8 cellular contexts compared by ENCODE assay signal in genomic region chr9:17578911-17579793, GRCh38. TPM values are rescaled to one million over a fixed set of nuclear protein-coding genes. Genes with fewer than 3 reads are reported as not detected.
A peak's percentile ranks its signal among the peaks of the same experiment; 100 is the strongest.
DNase-seq lines count a peak whose midpoint lies in the region; ATAC-seq and TF ChIP-seq lines count a peak whose summit lies in the region.

Gene SH3GL2 (plus strand): TSS chr9:17579066.

- peak within 1 kb of the TSS; percentile 62 for H3K4me3 Mint-ChIP-seq in activated naive CD8-positive, alpha-beta T cell treated with anti-CD3 and anti-CD28 coated beads, Interleukin-2, amount 10 ng/mL, durations not matched to agents 7 days and 5 days

- intact Hi-C loops in left ventricle myocardium superior (cut with micrococcal nuclease) = no loop called here

- no peak within 1 kb of the TSS for H3K27ac Mint-ChIP-seq in activated naive CD8-positive, alpha-beta T cell treated with anti-CD3 and anti-CD28 coated beads, Interleukin-2, amount 10 ng/mL, durations not matched to agents 7 days and 5 days

- H3K9me3 Mint-ChIP-seq in activated naive CD8-positive, alpha-beta T cell treated with anti-CD3 and anti-CD28 coated beads, Interleukin-2, amount 10 ng/mL, durations not matched to agents 7 days and 5 days = no peaks in the 10 kb centered on the region

- no peaks in the 10 kb centered on the region for H3K36me3 Mint-ChIP-seq in activated naive CD8-positive, alpha-beta T cell treated with anti-CD3 and anti-CD28 coated beads, Interleukin-2, amount 10 ng/mL, durations not matched to agents 7 days and 5 days

- H3K4me1 Mint-ChIP-seq in activated naive CD8-positive, alpha-beta T cell treated with anti-CD3 and anti-CD28 coated beads, Interleukin-2, amount 10 ng/mL, durations not matched to agents 7 days and 5 days = peaks cover 2% of the 10 kb centered on the region

- ATAC-seq in activated naive CD8-positive, alpha-beta T cell treated with anti-CD3 and anti-CD28 coated beads, Interleukin-2, amount 10 ng/mL, durations not matched to agents 7 days and 5 days (ENCODE audit: low read depth) = peak; percentile 54
- ATAC-seq in left ventricle myocardium superior (peak; percentile 94), GM21526 (IDR thresholded peaks at IDR 0.05; ENCODE audit: low FRiP score, unreplicated experiment) (no peak)

- POLR2A ChIA-PET in activated naive CD8-positive, alpha-beta T cell treated with anti-CD3 and anti-CD28 coated beads, Interleukin-2, amount 10 ng/mL, durations not matched to agents 7 days and 5 days (lab: Charles Lee) = no interaction called here

- DNase-seq in COR-L47 (lab: John Stamatoyannopoulos, UW) (peak; percentile 92), GM20000 (ENCODE audit: low spot score) (peak; percentile 34), NCI-H146 treated with DMSO at 0.1 percent for 48 hours (lab: John Stamatoyannopoulos, UW; ENCODE audit: unreplicated experiment) (peak; percentile 91), left ventricle myocardium superior (peak; percentile 64), putamen (ENCODE audit: low spot score) (peak; percentile 58)
- DNase-seq in activated naive CD8-positive, alpha-beta T cell treated with anti-CD3 and anti-CD28 coated beads, Interleukin-2, amount 10 ng/mL, durations not matched to agents 7 days and 5 days = peak; percentile 31
- DNase-seq in activated naive CD4-positive, alpha-beta T cell (lab: John Stamatoyannopoulos, UW) = no peak

- H3K27me3 Mint-ChIP-seq in activated naive CD8-positive, alpha-beta T cell treated with anti-CD3 and anti-CD28 coated beads, Interleukin-2, amount 10 ng/mL, durations not matched to agents 7 days and 5 days = peaks cover 30% of the 10 kb centered on the region

- no peak for TF ChIP-seq CTCF in GM20000 (IDR thresholded peaks at IDR 0.05; ENCODE audit: extremely low read depth, missing control alignments)

RNA-seq across cellular contexts. Expression of gene SH3GL2, which starts in this region (rescaled TPM):
- not detected for total RNA-seq in activated naive CD8-positive, alpha-beta T cell treated with anti-CD3 and anti-CD28 coated beads, Interleukin-2, amount 10 ng/mL, durations not matched to agents 7 days and 5 days
- total RNA-seq in left ventricle myocardium superior = 3.1 TPM

Comparison
In these comparisons a context has a peak if more than half of its experiments do, and no peak if none do; other contexts are left out.
1. Peak in DNase-seq and ATAC-seq in activated naive CD8-positive, alpha-beta T cell treated with anti-CD3 and anti-CD28 coated beads, Interleukin-2, amount 10 ng/mL, durations not matched to agents 7 days and 5 days; RNA of the gene not detected or under 1 TPM.
2. DNase-seq: peak in COR-L47 (single experiment), GM20000 (single experiment), NCI-H146 treated with DMSO at 0.1 percent for 48 hours (single experiment), left ventricle myocardium superior (single experiment) and putamen (single experiment); none in activated naive CD4-positive, alpha-beta T cell (0 of 4).